In genomic region chr18:2883137-2883671, GRCh38 we compare ENCODE assay signal across 9 cellular contexts. TPM values are rescaled to one million over a fixed set of nuclear protein-coding genes. Genes with fewer than 3 reads are reported as not detected.
DNase-seq lines count a peak whose midpoint lies in the region; ATAC-seq and TF ChIP-seq lines count a peak whose summit lies in the region.
"Had no signal": no experiment of that assay in that cellular context is flagged by ENCODE, and none has a peak within 500 bp of the region (broad histone marks: within the 10 kb centered on the region; RNA-seq: fewer than 3 reads in every experiment).

No MANE protein-coding gene starts in this region.

- H4K20me1 ChIP-seq in PC-9 (ENCODE audit: insufficient read depth) = no peaks in the 10 kb centered on the region

- H3K4me1 ChIP-seq in PC-9 (replicated peaks; ENCODE audit: insufficient read depth) = no peaks in the 10 kb centered on the region

- H3K27ac Mint-ChIP-seq in activated T-helper 17 cell treated with anti-CD3 and anti-CD28 coated beads, Interleukin-2, amount 50 U/mL, for 72 hours = peak overlapping the region; percentile 79

- peaks cover 13% of the 10 kb centered on the region for H3K4me1 Mint-ChIP-seq in activated T-helper 17 cell treated with anti-CD3 and anti-CD28 coated beads, Interleukin-2, amount 50 U/mL, for 72 hours

- no peaks in the 10 kb centered on the region for H3K36me3 Mint-ChIP-seq in activated T-helper 17 cell treated with anti-CD3 and anti-CD28 coated beads, Interleukin-2, amount 50 U/mL, for 72 hours (ENCODE audit: low read depth)

- no peaks in the 10 kb centered on the region for H3K9me2 ChIP-seq in PC-9 (ENCODE audit: insufficient read depth)

- H2AFZ ChIP-seq in PC-9 = no peak overlapping the region

- no peaks in the 10 kb centered on the region for H3K36me3 ChIP-seq in PC-9 (ENCODE audit: low read depth)
- H3K36me3 ChIP-seq: MG63 had no signal

- TF ChIP-seq CTCF in PC-9 (conservative IDR thresholded peaks at IDR 0.05) = no peak

- CTCF ChIA-PET in PC-9 (lab: Charles Lee) = no interaction called here

- H3K4me3 ChIP-seq in skin epidermis (no peak overlapping the region), PC-9 (no peak overlapping the region)
- H3K4me3 ChIP-seq: MG63 had no signal

- peaks cover 16% of the 10 kb centered on the region; the same call in 1 of the 2 replicates for H3K27me3 ChIP-seq in PC-9 (ENCODE audit: insufficient read depth, low read depth)

- ATAC-seq in GM18498 (IDR thresholded peaks at IDR 0.05; ENCODE audit: unreplicated experiment) (peak; percentile 58), HG03469 (IDR thresholded peaks at IDR 0.05; ENCODE audit: unreplicated experiment) (peak; percentile 77)
- ATAC-seq in activated T-helper 17 cell treated with anti-CD3 and anti-CD28 coated beads, Interleukin-2, amount 50 U/mL, for 72 hours (replicated peaks) = peak; percentile 90

- no peaks in the 10 kb centered on the region for H3K79me2 ChIP-seq in PC-9 (ENCODE audit: low read depth)

- H3K4me2 ChIP-seq in PC-9 = no peak overlapping the region

- no peaks in the 10 kb centered on the region for H3K9me3 ChIP-seq in PC-9 (ENCODE audit: insufficient read depth, low read depth)
- H3K9me3 ChIP-seq: MG63 had no signal

- H3K9me3 Mint-ChIP-seq in activated T-helper 17 cell treated with anti-CD3 and anti-CD28 coated beads, Interleukin-2, amount 50 U/mL, for 72 hours = peaks cover 4% of the 10 kb centered on the region

- H3K27me3 Mint-ChIP-seq in activated T-helper 17 cell treated with anti-CD3 and anti-CD28 coated beads, Interleukin-2, amount 50 U/mL, for 72 hours = no peaks in the 10 kb centered on the region

- no peaks in the 10 kb centered on the region for H3F3A ChIP-seq in PC-9 (ENCODE audit: insufficient read depth, low read depth)

- intact Hi-C loops in PC-9 (cut with micrococcal nuclease; ENCODE audit: unreplicated experiment) = no loop called here

- peak overlapping the region in 13 of 21 experiments; percentile 20 to 89 (median 47) for H3K27ac ChIP-seq in skin epidermis
- no peak overlapping the region for H3K27ac ChIP-seq in PC-9

- DNase-seq in T1000 (lab: John Stamatoyannopoulos, UW) (no peak), NCI-H1694 (lab: John Stamatoyannopoulos, UW) (no peak), EL (no peak), PC-9 (no peak)
- DNase-seq: MG63 had no signal

- H3K4me3 Mint-ChIP-seq in activated T-helper 17 cell treated with anti-CD3 and anti-CD28 coated beads, Interleukin-2, amount 50 U/mL, for 72 hours = peak overlapping the region; percentile 72

- BruUV-seq in PC-9 (replicated peaks; lab: Mats Ljungman, UMichigan) = no TSS peak

- POLR2A ChIA-PET in PC-9 (lab: Charles Lee; ENCODE audit: unreplicated experiment) = no interaction called here

RNA-seq across cellular contexts. Expression of gene EMILIN2, which starts 36.4 kb away (rescaled TPM):
- 10 to 100 TPM; 20.7 to 28.8 TPM for total RNA-seq in activated T-helper 17 cell treated with anti-CD3 and anti-CD28 coated beads, Interleukin-2, amount 50 U/mL, for 72 hours
- 0.07 TPM in 1 of 2 replicates, not detected in the other for total RNA-seq in PC-9 (2021)

Comparison
In these comparisons a context has a peak if more than half of its experiments do, and no peak if none do; other contexts are left out.
1. RNA of gene EMILIN2, which starts 36.4 kb away (total RNA-seq): 20.7 to 28.8 TPM in activated T-helper 17 cell treated with anti-CD3 and anti-CD28 coated beads, Interleukin-2, amount 50 U/mL, for 72 hours; 0.07 TPM in PC-9; every median in the first group is over 10 times any median in the second.
2. Peak in every context shown above with its lines, with median percentiles within 50 percentile points of each other: ATAC-seq.